Comparison of ENCODE assay signal across 26 cellular contexts in genomic region chr2:129464631-129465030, GRCh38.
"Had no signal": no experiment of that assay in that cellular context is flagged by ENCODE, and none has a peak within 500 bp of the region (broad histone marks: within the 10 kb centered on the region; RNA-seq: fewer than 3 reads in every experiment).

No MANE protein-coding gene starts in this region.

- H3K27ac Mint-ChIP-seq: activated CD4-positive, alpha-beta T cell treated with anti-CD3 and anti-CD28 coated beads for 36 hours; activated CD4-positive, alpha-beta T cell treated with anti-CD3 and anti-CD28 coated beads, Interleukin-2, amount 10 ng/mL, durations not matched to agents 7 days and 5 days; activated CD8-positive, alpha-beta T cell treated with anti-CD3 and anti-CD28 coated beads for 36 hours; activated naive CD4-positive, alpha-beta T cell treated with anti-CD3 and anti-CD28 coated beads for 36 hours; activated naive CD4-positive, alpha-beta T cell treated with anti-CD3 and anti-CD28 coated beads, Interleukin-2, amount 50 U/mL, for 24 hours; activated naive CD8-positive, alpha-beta T cell treated with anti-CD3 and anti-CD28 coated beads for 36 hours; activated naive CD8-positive, alpha-beta T cell treated with anti-CD3 and anti-CD28 coated beads, Interleukin-2, amount 50 U/mL, for 24 hours; activated T-helper 17 cell treated with anti-CD3 and anti-CD28 coated beads, Interleukin-2, amount 50 U/mL, for 72 hours; effector memory CD8-positive, alpha-beta T cell had no signal

- H3K9me3 ChIP-seq: adrenal gland, body of pancreas, esophagus squamous epithelium, gastroesophageal sphincter had no signal

- DNase-seq: activated CD4-positive, alpha-beta T cell treated with anti-CD3 and anti-CD28 coated beads for 36 hours; activated CD4-positive, alpha-beta T cell treated with anti-CD3 and anti-CD28 coated beads, Interleukin-2, amount 10 ng/mL, durations not matched to agents 7 days and 5 days; activated CD4-positive, alpha-beta T cell treated with anti-CD3 and anti-CD28 coated beads, Interleukin-2, amount 50 U/mL, for 48 hours; activated CD4-positive, CD25-positive, alpha-beta regulatory T cell; activated CD4-positive, CD25-positive, alpha-beta regulatory T cell treated with anti-CD3 and anti-CD28 coated beads, Interleukin-2, amount 50 U/mL, for 72 hours; activated CD8-positive, alpha-beta memory T cell treated with anti-CD3 and anti-CD28 coated beads for 24 hours; activated CD8-positive, alpha-beta T cell treated with anti-CD3 and anti-CD28 coated beads for 36 hours; activated effector memory CD4-positive, alpha-beta T cell treated with anti-CD3 and anti-CD28 coated beads, Interleukin-2, amount 50 U/mL, for 16 hours; activated naive CD4-positive, alpha-beta T cell treated with anti-CD3 and anti-CD28 coated beads for 36 hours; activated naive CD8-positive, alpha-beta T cell treated with anti-CD3 and anti-CD28 coated beads for 36 hours; activated naive CD8-positive, alpha-beta T cell treated with anti-CD3 and anti-CD28 coated beads, Interleukin-2, amount 50 U/mL, for 24 hours; activated T-cell treated with anti-CD3 and anti-CD28 coated beads, Interleukin-2, amount 50 U/mL, for 4 hours; aorta; body of pancreas; cortex of kidney; dermis blood vessel endothelial cell; effector CD4-positive, alpha-beta T cell; effector memory CD8-positive, alpha-beta T cell; erythroblast; esophagus squamous epithelium; foreskin melanocyte; T-helper 2 cell had no signal

- ATAC-seq: activated CD4-positive, alpha-beta T cell treated with anti-CD3 and anti-CD28 coated beads for 36 hours; activated CD8-positive, alpha-beta T cell treated with anti-CD3 and anti-CD28 coated beads for 36 hours; activated naive CD8-positive, alpha-beta T cell treated with anti-CD3 and anti-CD28 coated beads, Interleukin-2, amount 50 U/mL, for 24 hours; activated T-cell treated with anti-CD3 and anti-CD28 coated beads, Interleukin-2, amount 50 U/mL, for 4 hours; activated T-helper 17 cell treated with anti-CD3 and anti-CD28 coated beads, Interleukin-2, amount 50 U/mL, for 72 hours; body of pancreas; effector memory CD8-positive, alpha-beta T cell; gastroesophageal sphincter had no signal

- H3K9me3 Mint-ChIP-seq: activated CD8-positive, alpha-beta T cell treated with anti-CD3 and anti-CD28 coated beads for 36 hours; activated naive CD4-positive, alpha-beta T cell treated with anti-CD3 and anti-CD28 coated beads for 36 hours; activated naive CD8-positive, alpha-beta T cell treated with anti-CD3 and anti-CD28 coated beads for 36 hours; activated naive CD8-positive, alpha-beta T cell treated with anti-CD3 and anti-CD28 coated beads, Interleukin-2, amount 50 U/mL, for 24 hours; activated T-cell treated with anti-CD3 and anti-CD28 coated beads, Interleukin-2, amount 50 U/mL, for 4 hours had no signal

- H3K4me3 Mint-ChIP-seq: activated CD4-positive, alpha-beta T cell treated with anti-CD3 and anti-CD28 coated beads for 36 hours; activated CD4-positive, alpha-beta T cell treated with anti-CD3 and anti-CD28 coated beads, Interleukin-2, amount 10 ng/mL, durations not matched to agents 7 days and 5 days; activated CD8-positive, alpha-beta T cell treated with anti-CD3 and anti-CD28 coated beads for 36 hours; activated naive CD4-positive, alpha-beta T cell treated with anti-CD3 and anti-CD28 coated beads for 36 hours; activated naive CD4-positive, alpha-beta T cell treated with anti-CD3 and anti-CD28 coated beads, Interleukin-2, amount 50 U/mL, for 24 hours; activated naive CD8-positive, alpha-beta T cell treated with anti-CD3 and anti-CD28 coated beads for 36 hours; activated naive CD8-positive, alpha-beta T cell treated with anti-CD3 and anti-CD28 coated beads, Interleukin-2, amount 50 U/mL, for 24 hours; activated T-cell treated with anti-CD3 and anti-CD28 coated beads, Interleukin-2, amount 50 U/mL, for 4 hours; activated T-helper 17 cell treated with anti-CD3 and anti-CD28 coated beads, Interleukin-2, amount 50 U/mL, for 72 hours; effector memory CD8-positive, alpha-beta T cell had no signal

- H3K27me3 ChIP-seq: adrenal gland, body of pancreas, esophagus squamous epithelium, gastroesophageal sphincter had no signal

- H3K27me3 Mint-ChIP-seq: activated CD4-positive, alpha-beta T cell treated with anti-CD3 and anti-CD28 coated beads for 36 hours; activated CD4-positive, alpha-beta T cell treated with anti-CD3 and anti-CD28 coated beads, Interleukin-2, amount 10 ng/mL, durations not matched to agents 7 days and 5 days; activated CD8-positive, alpha-beta T cell treated with anti-CD3 and anti-CD28 coated beads for 36 hours; activated naive CD4-positive, alpha-beta T cell treated with anti-CD3 and anti-CD28 coated beads, Interleukin-2, amount 50 U/mL, for 24 hours; activated naive CD8-positive, alpha-beta T cell treated with anti-CD3 and anti-CD28 coated beads, Interleukin-2, amount 50 U/mL, for 24 hours; activated T-helper 17 cell treated with anti-CD3 and anti-CD28 coated beads, Interleukin-2, amount 50 U/mL, for 72 hours; effector memory CD8-positive, alpha-beta T cell had no signal

- H3K36me3 ChIP-seq: adrenal gland, esophagus squamous epithelium, gastroesophageal sphincter had no signal

- H3K4me3 ChIP-seq: adrenal gland, body of pancreas, esophagus squamous epithelium, gastroesophageal sphincter had no signal

- H3K4me1 ChIP-seq: adrenal gland, body of pancreas, esophagus squamous epithelium, gastroesophageal sphincter had no signal

- H3K27ac ChIP-seq: adrenal gland, body of pancreas, esophagus squamous epithelium, gastroesophageal sphincter had no signal

- H3K36me3 Mint-ChIP-seq: activated naive CD4-positive, alpha-beta T cell treated with anti-CD3 and anti-CD28 coated beads, Interleukin-2, amount 50 U/mL, for 24 hours; activated naive CD8-positive, alpha-beta T cell treated with anti-CD3 and anti-CD28 coated beads for 36 hours had no signal

- H3K4me1 Mint-ChIP-seq: activated CD4-positive, alpha-beta T cell treated with anti-CD3 and anti-CD28 coated beads for 36 hours; activated CD4-positive, alpha-beta T cell treated with anti-CD3 and anti-CD28 coated beads, Interleukin-2, amount 10 ng/mL, durations not matched to agents 7 days and 5 days; activated naive CD4-positive, alpha-beta T cell treated with anti-CD3 and anti-CD28 coated beads, Interleukin-2, amount 50 U/mL, for 24 hours; activated naive CD8-positive, alpha-beta T cell treated with anti-CD3 and anti-CD28 coated beads for 36 hours; activated naive CD8-positive, alpha-beta T cell treated with anti-CD3 and anti-CD28 coated beads, Interleukin-2, amount 50 U/mL, for 24 hours; activated T-helper 17 cell treated with anti-CD3 and anti-CD28 coated beads, Interleukin-2, amount 50 U/mL, for 72 hours had no signal
